In the genomic region with DNA sequence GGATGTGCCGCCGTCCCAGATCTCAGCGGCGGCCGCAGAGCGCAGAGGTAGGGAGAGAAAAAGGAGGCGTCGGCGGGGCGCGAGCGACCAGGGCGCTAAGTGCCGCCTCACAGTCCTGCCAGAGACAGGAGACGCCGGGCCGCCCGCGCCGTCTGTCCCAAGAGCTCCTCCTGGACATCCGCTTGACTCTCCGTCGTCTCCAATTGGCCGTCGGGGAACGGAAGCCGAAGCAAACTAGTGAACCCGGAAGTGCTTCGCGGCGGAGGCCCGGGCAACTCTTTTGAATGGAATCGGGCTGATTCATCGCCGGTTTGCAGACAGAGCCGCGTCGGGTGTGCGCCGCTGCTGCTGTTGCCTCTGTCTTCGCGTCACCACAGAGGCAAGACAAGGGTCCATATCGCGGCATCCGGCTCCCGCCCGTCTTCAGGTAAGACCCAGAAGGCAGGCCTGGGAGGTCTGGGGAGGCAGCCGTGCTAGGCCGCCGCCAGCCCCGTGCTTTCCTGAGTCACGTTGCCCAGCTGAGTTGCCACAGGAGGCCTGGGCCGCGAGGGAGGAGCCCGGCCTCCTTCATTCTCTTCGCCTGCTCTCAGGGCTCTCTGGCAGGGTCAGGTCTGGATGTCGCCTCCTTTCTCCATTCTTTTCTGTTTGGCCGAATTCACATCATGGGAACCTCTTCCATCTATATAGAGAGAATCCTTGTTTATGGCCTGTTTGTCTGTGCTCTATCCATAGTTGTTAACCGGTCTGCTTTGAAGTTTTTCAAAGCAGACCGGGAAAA, we compare ENCODE assay signal across 8 cellular contexts. TPM values are rescaled to one million over a fixed set of nuclear protein-coding genes. Genes with fewer than 3 reads are reported as not detected.
DNase-seq lines count a peak whose midpoint lies in the region; ATAC-seq and TF ChIP-seq lines count a peak whose summit lies in the region.

TSS of gene PSMD14 (plus strand) at position 248 of the 778 bp plus-strand sequence. CDS start 10,401 bp downstream, outside the sequence.

- no peaks in the 10 kb centered on the region for H3K27me3 ChIP-seq in BJ (ENCODE audit: control insufficient read depth, insufficient read depth, low read length)

- H3K27me3 Mint-ChIP-seq in activated CD4-positive, alpha-beta T cell treated with anti-CD3 and anti-CD28 coated beads, Interleukin-2, amount 10 ng/mL, durations not matched to agents 7 days and 5 days, result peaks cover 8% of the 10 kb centered on the region

- H3K27ac Mint-ChIP-seq in activated CD4-positive, alpha-beta T cell treated with anti-CD3 and anti-CD28 coated beads, Interleukin-2, amount 10 ng/mL, durations not matched to agents 7 days and 5 days, result peak within 1 kb of the TSS; percentile 97

- no peaks in the 10 kb centered on the region for H3K36me3 ChIP-seq in BJ (ENCODE audit: control insufficient read depth, insufficient read depth, low read length)

- H3K4me3 Mint-ChIP-seq in activated CD4-positive, alpha-beta T cell treated with anti-CD3 and anti-CD28 coated beads, Interleukin-2, amount 10 ng/mL, durations not matched to agents 7 days and 5 days, result peak within 1 kb of the TSS; percentile 93

- peaks cover 28% of the 10 kb centered on the region for H3K36me3 Mint-ChIP-seq in activated CD4-positive, alpha-beta T cell treated with anti-CD3 and anti-CD28 coated beads, Interleukin-2, amount 10 ng/mL, durations not matched to agents 7 days and 5 days (ENCODE audit: low read depth)

- TF ChIP-seq CTCF in BJ (IDR thresholded peaks at IDR 0.05; ENCODE audit: insufficient read depth, low read depth, low read length), result no peak

- DNase-seq in BJ (ENCODE audit: low read depth) (peak; percentile 64), NCI-H526 treated with DMSO at 0.1 percent for 48 hours (lab: John Stamatoyannopoulos, UW) (peak; percentile 88), cortex of kidney (lab: John Stamatoyannopoulos, UW) (peak; percentile 20), left lobe of liver (ENCODE audit: low spot score) (peak; percentile 94)
- DNase-seq in activated CD4-positive, alpha-beta T cell treated with anti-CD3 and anti-CD28 coated beads, Interleukin-2, amount 10 ng/mL, durations not matched to agents 7 days and 5 days, result peak; percentile 94
- peak; percentile 81 for DNase-seq in stimulated activated CD4-positive, alpha-beta T cell treated with anti-CD3 and anti-CD28 coated beads, Interleukin-2, amount 100 ng/mL, for 4 hours (ENCODE audit: low read depth)

- H3K4me1 Mint-ChIP-seq in activated CD4-positive, alpha-beta T cell treated with anti-CD3 and anti-CD28 coated beads, Interleukin-2, amount 10 ng/mL, durations not matched to agents 7 days and 5 days, result peaks cover 41% of the 10 kb centered on the region

- H3K4me3 ChIP-seq in BJ (ENCODE audit: low read depth, low read length), result peak within 1 kb of the TSS; percentile 71

- CTCF ChIA-PET in BJ (lab: Yijun Ruan, JAX), result no interaction called here
- CTCF ChIA-PET in activated CD4-positive, alpha-beta T cell treated with anti-CD3 and anti-CD28 coated beads, Interleukin-2, amount 10 ng/mL, durations not matched to agents 7 days and 5 days (lab: Charles Lee), result interaction anchor here (1.0 to 1.6 kb wide), 2 partner anchors 15 to 231 kb away, joined by 3 to 4 read pairs; no protein-coding TSS in a partner anchor

- peaks cover 4% of the 10 kb centered on the region for H3K9me3 Mint-ChIP-seq in activated CD4-positive, alpha-beta T cell treated with anti-CD3 and anti-CD28 coated beads, Interleukin-2, amount 10 ng/mL, durations not matched to agents 7 days and 5 days

- POLR2A ChIA-PET in BJ (lab: Charles Lee), result interaction anchor here (0.6 kb wide), 1 partner anchor 993 kb away, joined by 3 read pairs; no protein-coding TSS in a partner anchor
- POLR2A ChIA-PET in activated CD4-positive, alpha-beta T cell treated with anti-CD3 and anti-CD28 coated beads, Interleukin-2, amount 10 ng/mL, durations not matched to agents 7 days and 5 days (lab: Charles Lee), result interaction anchor here (0.6 to 1.0 kb wide), 3 partner anchors 9 to 74 kb away, joined by 3 to 4 read pairs (median 3); no protein-coding TSS in a partner anchor

- ATAC-seq in GM19324 (IDR thresholded peaks at IDR 0.05; ENCODE audit: low FRiP score, unreplicated experiment) (peak; percentile 98), HG03469 (IDR thresholded peaks at IDR 0.05; ENCODE audit: unreplicated experiment) (peak; percentile 94), left lobe of liver (peak; percentile 97)

RNA-seq across cellular contexts. Expression of gene PSMD14, which starts in this region (rescaled TPM):
- 33.4 and 61.5 TPM in 2 replicates for polyA plus RNA-seq in BJ (2011; rRNA removed)
- polyA minus RNA-seq in BJ (2011; rRNA and poly(A)+ RNA removed), result 16.2 and 17.3 TPM in 2 replicates
- total RNA-seq in activated CD4-positive, alpha-beta T cell treated with anti-CD3 and anti-CD28 coated beads, Interleukin-2, amount 10 ng/mL, durations not matched to agents 7 days and 5 days, result 10 to 100 TPM; 56.1 to 56.2 TPM
- 20.4 TPM for total RNA-seq in left lobe of liver

Comparison
In these comparisons a context has a peak if more than half of its experiments do, and no peak if none do; other contexts are left out.
1. Peak in every context shown above with its lines: DNase-seq, ATAC-seq and H3K4me3 ChIP-seq.
2. DNase-seq: peak in every context shown above with its lines; median percentile 94 in activated CD4-positive, alpha-beta T cell treated with anti-CD3 and anti-CD28 coated beads, Interleukin-2, amount 10 ng/mL, durations not matched to agents 7 days and 5 days; 94 in left lobe of liver; 88 in NCI-H526 treated with DMSO at 0.1 percent for 48 hours; 81 in stimulated activated CD4-positive, alpha-beta T cell treated with anti-CD3 and anti-CD28 coated beads, Interleukin-2, amount 100 ng/mL, for 4 hours; 64 in BJ; 20 in cortex of kidney.